In genomic region chr1:209094384-209094783, GRCh38 we compare ENCODE assay signal across 25 cellular contexts.
A peak's percentile ranks its signal among the peaks of the same experiment; 100 is the strongest.
DNase-seq lines count a peak whose midpoint lies in the region; FAIRE-seq and TF ChIP-seq lines count a peak whose summit lies in the region.
"Had no signal": no experiment of that assay in that cellular context is flagged by ENCODE, and none has a peak within 500 bp of the region (broad histone marks: within the 10 kb centered on the region; RNA-seq: fewer than 3 reads in every experiment).

No MANE protein-coding gene starts in this region.

- H2BK120ac ChIP-seq in H1 (replicated peaks; ENCODE audit: low read depth, low read length), result peak overlapping the region; percentile 11

- TF ChIP-seq POLR2A in H1 (IDR thresholded peaks at IDR 0.05; ENCODE audit: control extremely low read depth in 1 of 2, low read depth in 2 of 2, low read length in 2 of 2), result no peak

- peaks cover 3% of the 10 kb centered on the region for H3K9me3 Mint-ChIP-seq in neural progenitor cell
- H3K9me3 Mint-ChIP-seq: activated T-cell treated with anti-CD3 and anti-CD28 coated beads, Interleukin-2, amount 50 U/mL, for 4 hours; HFFc6; natural killer cell treated with Interleukin-12 subunit alpha and Interleukin-12 subunit beta and Interleukin-15 and Interleukin-18, amount 100 ng/mL, for 72 hours had no signal

- H3K36me3 ChIP-seq in H7 (replicated peaks; ENCODE audit: control insufficient read depth, insufficient read depth, low read length), result no peaks in the 10 kb centered on the region
- no peaks in the 10 kb centered on the region; a peak in 2 of 8 replicates for H3K36me3 ChIP-seq in H1 (ENCODE audit: control insufficient read depth in 2 of 4, insufficient read depth in 4 of 4, low read length in 3 of 4)
- H3K36me3 ChIP-seq in neural progenitor cell, result no peaks in the 10 kb centered on the region
- H3K36me3 ChIP-seq in GM23248 (ENCODE audit: low read depth), result no peaks in the 10 kb centered on the region
- H3K36me3 ChIP-seq: left ventricle myocardium inferior, pancreas, right lobe of liver, thoracic aorta had no signal

- no peak overlapping the region for H2BK15ac ChIP-seq in H1 (ENCODE audit: low read length)

- no peaks in the 10 kb centered on the region for H3K79me2 ChIP-seq in H1 (ENCODE audit: control insufficient read depth in 1 of 2, insufficient read depth in 2 of 2, low read length in 2 of 2)
- H3K79me2 ChIP-seq in neural progenitor cell (ENCODE audit: low read depth), result no peaks in the 10 kb centered on the region
- H3K79me2 ChIP-seq in GM23248 (ENCODE audit: insufficient read depth), result no peaks in the 10 kb centered on the region

- no peak for TF ChIP-seq EP300 in H1 (IDR thresholded peaks at IDR 0.05; ENCODE audit: borderline replicate concordance in 1 of 2, low read depth in 2 of 2, low read length in 2 of 2)

- no peaks in the 10 kb centered on the region for H3K4me1 Mint-ChIP-seq in neural progenitor cell
- H3K4me1 Mint-ChIP-seq: CD4-positive, alpha-beta memory T cell had no signal

- peak; percentile 60 to 68 for TF ChIP-seq RAD21 in H1 (IDR thresholded peaks at IDR 0.05 in 1 of 2, conservative IDR thresholded peaks at IDR 0.05 in 1 of 2; ENCODE audit: low read depth in 2 of 2, low read length in 2 of 2)

- in situ Hi-C loops in GM23248 (cut with MboI), result no loop called here

- H3K4me3 Mint-ChIP-seq in neural progenitor cell, result no peak overlapping the region
- H3K4me3 Mint-ChIP-seq: activated T-cell treated with anti-CD3 and anti-CD28 coated beads, Interleukin-2, amount 50 U/mL, for 4 hours; CD4-positive, alpha-beta memory T cell; HFFc6; natural killer cell treated with Interleukin-12 subunit alpha and Interleukin-12 subunit beta and Interleukin-15 and Interleukin-18, amount 100 ng/mL, for 72 hours had no signal

- H3K4ac ChIP-seq in H1 (replicated peaks; ENCODE audit: insufficient read length, low read depth, low read length), result no peak overlapping the region

- no peak overlapping the region for H4K8ac ChIP-seq in H1 (ENCODE audit: extremely low read depth, insufficient read depth, low read length)

- no peak overlapping the region for H2BK20ac ChIP-seq in H1 (ENCODE audit: low read length)

- no peaks in the 10 kb centered on the region for H3K9me3 ChIP-seq in H1 (ENCODE audit: insufficient read depth in 2 of 2, low read depth in 1 of 2, low read length in 1 of 2)
- H3K9me3 ChIP-seq in neural progenitor cell (ENCODE audit: low read depth), result no peaks in the 10 kb centered on the region
- no peaks in the 10 kb centered on the region for H3K9me3 ChIP-seq in GM23248 (ENCODE audit: low read depth)
- H3K9me3 ChIP-seq: body of pancreas, pancreas, right lobe of liver, thoracic aorta had no signal

- H3K56ac ChIP-seq in H1 (replicated peaks; ENCODE audit: insufficient read length, low read depth, low read length), result no peak overlapping the region

- POLR2A ChIA-PET in H1 (lab: Charles Lee; ENCODE audit: partially characterized antibody), result no interaction called here

- H3K4me3 ChIP-seq in H7 (ENCODE audit: insufficient read depth, low read depth, low read length) (no peak overlapping the region), H1 (ENCODE audit: extremely low read depth in 1 of 4, insufficient read depth in 2 of 4, low read depth in 3 of 4, low read length in 4 of 4) (no peak overlapping the region), neural progenitor cell (no peak overlapping the region), GM23248 (no peak overlapping the region)
- H3K4me3 ChIP-seq: body of pancreas, left ventricle myocardium inferior, pancreas, right lobe of liver, SK-N-MC, thoracic aorta had no signal

- no peak overlapping the region for H3K18ac ChIP-seq in H1 (ENCODE audit: extremely low read depth, low read length)

- CTCF ChIA-PET in H1 (lab: Charles Lee; ENCODE audit: partially characterized antibody), result interaction anchor here (0.5 to 3.1 kb wide), 16 partner anchors 9 to 410 kb away, joined by 3 to 17 read pairs (median 4); no protein-coding TSS in a partner anchor

- no peaks in the 10 kb centered on the region for H3K9me2 ChIP-seq in GM23248 (ENCODE audit: insufficient read depth)

- H2AK5ac ChIP-seq in H1 (ENCODE audit: low read depth, low read length), result 0 out of 2 replicates have a peak overlapping the region, but pooled peaks have one; percentile 75

- TF ChIP-seq CTCF in GM12872 (IDR thresholded peaks at IDR 0.05; ENCODE audit: insufficient read depth, low read depth, low read length) (peak; percentile 23; the same call in 1 of the 3 replicates), H1 (IDR thresholded peaks at IDR 0.05; ENCODE audit: control extremely low read depth in 1 of 3, insufficient read depth in 1 of 3, low read depth in 1 of 3, low read length in 3 of 3) (peak; percentile 8 to 58 (median 42)), neural progenitor cell (IDR thresholded peaks at IDR 0.05) (peak; percentile 32)

- H3K9ac ChIP-seq in H1 (replicated peaks in 1 of 4; ENCODE audit: extremely low read depth in 1 of 4, low read depth in 3 of 4, low read length in 3 of 4) (no peak overlapping the region), neural progenitor cell (no peak overlapping the region), GM23248 (no peak overlapping the region)

- no peaks in the 10 kb centered on the region for H3K36me3 Mint-ChIP-seq in neural progenitor cell
- H3K36me3 Mint-ChIP-seq: CD4-positive, alpha-beta memory T cell; natural killer cell treated with Interleukin-12 subunit alpha and Interleukin-12 subunit beta and Interleukin-15 and Interleukin-18, amount 100 ng/mL, for 72 hours had no signal

- H3K79me1 ChIP-seq in H1 (ENCODE audit: low read depth, low read length), result no peaks in the 10 kb centered on the region

- H4K5ac ChIP-seq in H1 (ENCODE audit: insufficient read length, low read depth, low read length), result no peak overlapping the region

- H3K27me3 Mint-ChIP-seq in neural progenitor cell (ENCODE audit: insufficient read depth, low read depth), result no peaks in the 10 kb centered on the region

- H3K4me2 ChIP-seq in H1 (ENCODE audit: insufficient read depth in 1 of 2, low read depth in 2 of 2, low read length in 2 of 2) (no peak overlapping the region), neural progenitor cell (no peak overlapping the region), GM23248 (ENCODE audit: unreplicated experiment) (no peak overlapping the region)

- 0 out of 2 replicates have a peak overlapping the region, but pooled peaks have one; percentile 35 for H2BK5ac ChIP-seq in H1 (ENCODE audit: low read depth, low read length)

- no peak overlapping the region for H4K91ac ChIP-seq in H1 (replicated peaks; ENCODE audit: insufficient read length, low read length)

- H3K4me1 ChIP-seq in H1 (replicated peaks in 1 of 4; ENCODE audit: control insufficient read depth in 3 of 4, insufficient read depth in 4 of 4, low read length in 3 of 4), result no peaks in the 10 kb centered on the region
- no peaks in the 10 kb centered on the region for H3K4me1 ChIP-seq in neural progenitor cell
- peaks cover 8% of the 10 kb centered on the region; the same call in 1 of the 2 replicates for H3K4me1 ChIP-seq in GM23248 (ENCODE audit: insufficient read depth)
- H3K4me1 ChIP-seq: left ventricle myocardium inferior had no signal

- no peak overlapping the region for H3K27ac ChIP-seq in H1 (ENCODE audit: low read depth, low read length)
- H3K27ac ChIP-seq in neural progenitor cell, result no peak overlapping the region
- no peak overlapping the region for H3K27ac ChIP-seq in GM23248
- H3K27ac ChIP-seq: body of pancreas, epithelial cell of prostate, left ventricle myocardium inferior, pancreas, SK-N-MC, thoracic aorta had no signal

- H3F3A ChIP-seq in neural progenitor cell (ENCODE audit: low read depth) (no peaks in the 10 kb centered on the region), GM23248 (ENCODE audit: insufficient read depth) (0 out of 2 replicates have a peak, but pooled peaks cover 4% of the 10 kb centered on the region)

- H3K23ac ChIP-seq in H1 (ENCODE audit: insufficient read length), result no peak overlapping the region

- no peaks in the 10 kb centered on the region for H3K27me3 ChIP-seq in H7 (ENCODE audit: control insufficient read depth, insufficient read depth, low read length)
- H3K27me3 ChIP-seq in H1 (replicated peaks in 1 of 4; ENCODE audit: control insufficient read depth in 3 of 4, extremely low read depth in 1 of 4, insufficient read depth in 3 of 4, low read length in 3 of 4), result peaks cover 0 to 1% (median 0%) of the 10 kb centered on the region in 4 experiments; a peak in 1 of 7 replicates
- H3K27me3 ChIP-seq in neural progenitor cell, result no peaks in the 10 kb centered on the region
- no peaks in the 10 kb centered on the region for H3K27me3 ChIP-seq in GM23248 (replicated peaks; ENCODE audit: insufficient read depth)
- H3K27me3 ChIP-seq: body of pancreas, pancreas, right lobe of liver had no signal

- H3K14ac ChIP-seq in H1 (ENCODE audit: insufficient read length), result no peak overlapping the region

- H2AFZ ChIP-seq in H1 (ENCODE audit: low read length) (peak overlapping the region; percentile 91), neural progenitor cell (replicated peaks) (no peak overlapping the region), GM23248 (no peak overlapping the region)

- H2BK12ac ChIP-seq in H1 (ENCODE audit: low read depth, low read length), result peak overlapping the region; percentile 2; the same call in 1 of the 2 replicates

- DNase-seq in H7 (peak; percentile 22), H1 (ENCODE audit: low read depth in 1 of 2, low spot score in 2 of 2) (no peak), neural progenitor cell (ENCODE audit: low spot score) (no peak), amygdala (lab: John Stamatoyannopoulos, UW) (no peak), GM23248 (no peak), OCI-M2 (lab: John Stamatoyannopoulos, UW; ENCODE audit: unreplicated experiment) (no peak)
- DNase-seq: activated CD4-positive, alpha-beta T cell treated with anti-CD3 and anti-CD28 coated beads for 4 hours; activated T-cell treated with anti-CD3 and anti-CD28 coated beads, Interleukin-2, amount 50 U/mL, for 4 hours; body of pancreas; CD4-positive, alpha-beta memory T cell; HFFc6; left ventricle myocardium inferior; midbrain; NCI-H1436 treated with DMSO at 0.1 percent for 48 hours; pancreas; right lobe of liver; RPMI8226; stimulated activated CD4-positive, alpha-beta T cell treated with anti-CD3 and anti-CD28 coated beads, Interleukin-4, amount 100 ng/mL, for 4 hours; stimulated activated naive CD4-positive, alpha-beta T cell; T-helper 2 cell had no signal

- no peak for FAIRE-seq in H1 (lab: Jason Lieb, UNC)
- FAIRE-seq: pancreas had no signal

- no peak overlapping the region for H3K27ac Mint-ChIP-seq in neural progenitor cell
- H3K27ac Mint-ChIP-seq: CD4-positive, alpha-beta memory T cell; HFFc6; natural killer cell treated with Interleukin-12 subunit alpha and Interleukin-12 subunit beta and Interleukin-15 and Interleukin-18, amount 100 ng/mL, for 72 hours had no signal

- H3K23me2 ChIP-seq in H1 (ENCODE audit: low read depth, low read length), result no peaks in the 10 kb centered on the region

- H4K20me1 ChIP-seq in H1 (replicated peaks in 1 of 2; ENCODE audit: control insufficient read depth in 1 of 2, insufficient read depth in 2 of 2, low read length in 2 of 2), result no peaks in the 10 kb centered on the region
- no peaks in the 10 kb centered on the region for H4K20me1 ChIP-seq in neural progenitor cell (ENCODE audit: low read depth)
- no peaks in the 10 kb centered on the region for H4K20me1 ChIP-seq in GM23248 (ENCODE audit: insufficient read depth)

TF ChIP-seq in H1, 55 proteins besides CTCF, POLR2A, EP300 and RAD21 (continues in another document):
- TF ChIP-seq HDAC2 (IDR thresholded peaks at IDR 0.05; ENCODE audit: borderline replicate concordance in 1 of 2, low read depth in 2 of 2, low read length in 2 of 2), result no peak
